In the genomic region with DNA sequence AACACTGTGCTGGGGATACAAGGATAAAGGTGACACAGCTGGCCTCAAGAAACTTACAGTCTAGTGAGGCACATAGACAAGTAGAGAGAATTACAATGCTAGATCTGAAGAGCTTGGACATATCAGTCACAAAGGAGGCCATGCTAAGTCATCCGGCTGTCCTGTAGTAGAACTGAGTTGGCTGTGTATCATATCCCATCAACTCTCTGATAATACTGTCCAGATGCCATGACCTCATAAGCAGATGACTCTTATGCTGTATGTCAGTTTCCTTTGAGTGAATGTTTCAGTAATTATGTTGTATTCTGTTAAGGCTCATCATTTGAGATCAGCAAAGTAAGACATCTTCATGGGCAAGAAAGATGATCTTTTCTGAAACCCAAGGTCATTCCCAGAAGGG, we compare ENCODE assay signal across 24 cellular contexts.
DNase-seq lines count a peak whose midpoint lies in the region; ATAC-seq and TF ChIP-seq lines count a peak whose summit lies in the region.
"Had no signal": no experiment of that assay in that cellular context is flagged by ENCODE, and none has a peak within 500 bp of the region (broad histone marks: within the 10 kb centered on the region; RNA-seq: fewer than 3 reads in every experiment).

No MANE protein-coding gene starts in this region.

- no peak for DNase-seq in activated CD4-positive, alpha-beta T cell treated with anti-CD3 and anti-CD28 coated beads for 36 hours
- DNase-seq in activated CD4-positive, alpha-beta T cell treated with anti-CD3 and anti-CD28 coated beads for 4 hours = no peak
- DNase-seq in RPMI7951 (ENCODE audit: low read depth) (peak; percentile 50), fibroblast of mammary gland (ENCODE audit: low read depth) (peak; percentile 32), HuH-7 (ENCODE audit: low spot score) (no peak), mucosa of descending colon (no peak), HK-2 (ENCODE audit: unreplicated experiment) (no peak)
- DNase-seq: AML-193; CD4-positive, alpha-beta T cell; DMS79; EL; GDM1; KBM-7; MV-4-11; NCI-H1105; NCI-H146; NCI-H1930; NCI-H2107; NCI-H524; NCI-H748 treated with DMSO at 0.1 percent for 48 hours; SJCRH30 had no signal

- intact Hi-C loops in activated CD4-positive, alpha-beta T cell treated with anti-CD3 and anti-CD28 coated beads for 36 hours (cut with DNase I, micrococcal nuclease) = loop anchor here (5.0 to 10.0 kb wide), 2 partner anchors 37 to 479 kb away; no protein-coding TSS in a partner anchor
- intact Hi-C loops in mucosa of descending colon (cut with DNase I, micrococcal nuclease) = loop anchor here in 1 of 2 donors (5.0 kb wide), 1 partner anchor 82 kb away; no protein-coding TSS in a partner anchor

- H3K9me3 Mint-ChIP-seq in activated CD4-positive, alpha-beta T cell treated with anti-CD3 and anti-CD28 coated beads for 36 hours (ENCODE audit: low read depth) = no peaks in the 10 kb centered on the region
- H3K9me3 Mint-ChIP-seq: CD4-positive, alpha-beta T cell had no signal

- POLR2A ChIA-PET in activated CD4-positive, alpha-beta T cell treated with anti-CD3 and anti-CD28 coated beads for 36 hours (lab: Charles Lee) = no interaction called here

- CTCF ChIA-PET in activated CD4-positive, alpha-beta T cell treated with anti-CD3 and anti-CD28 coated beads for 36 hours (lab: Charles Lee) = no interaction called here

- H3K4me3 Mint-ChIP-seq in activated CD4-positive, alpha-beta T cell treated with anti-CD3 and anti-CD28 coated beads for 36 hours = no peak overlapping the region
- H3K4me3 Mint-ChIP-seq: CD4-positive, alpha-beta T cell had no signal

- H3K4me3 ChIP-seq in fibroblast of mammary gland (ENCODE audit: control insufficient read depth, low read depth, low read length) = no peak overlapping the region
- no peak overlapping the region for H3K4me3 ChIP-seq in mucosa of descending colon
- H3K4me3 ChIP-seq: BLaER1 treated with 17β-estradiol and CSF1 and Interleukin-3, amounts not matched to agents 10 nM and 100 nM; GM12878; SJCRH30 had no signal

- H3K9me3 ChIP-seq in mucosa of descending colon = no peaks in the 10 kb centered on the region
- H3K9me3 ChIP-seq: BLaER1 treated with 17β-estradiol and CSF1 and Interleukin-3, amounts not matched to agents 10 nM and 100 nM; SJCRH30 had no signal

- H3K36me3 ChIP-seq in mucosa of descending colon (ENCODE audit: low read depth) = no peaks in the 10 kb centered on the region
- H3K36me3 ChIP-seq: BLaER1 treated with 17β-estradiol and CSF1 and Interleukin-3, amounts not matched to agents 10 nM and 100 nM; SJCRH30 had no signal

- H3K27me3 Mint-ChIP-seq in activated CD4-positive, alpha-beta T cell treated with anti-CD3 and anti-CD28 coated beads for 36 hours = no peaks in the 10 kb centered on the region
- H3K27me3 Mint-ChIP-seq: CD4-positive, alpha-beta T cell had no signal

- peak; percentile 44 for ATAC-seq in activated CD4-positive, alpha-beta T cell treated with anti-CD3 and anti-CD28 coated beads for 36 hours
- no peak for ATAC-seq in mucosa of descending colon
- ATAC-seq: GM12878, Right ventricle myocardium inferior had no signal

- TF ChIP-seq CTCF in fibroblast of mammary gland (conservative IDR thresholded peaks at IDR 0.05; ENCODE audit: control insufficient read depth, insufficient read depth, low read depth, low read length) (no peak), mucosa of descending colon (IDR thresholded peaks at IDR 0.05) (no peak)

- H3K27ac Mint-ChIP-seq in activated CD4-positive, alpha-beta T cell treated with anti-CD3 and anti-CD28 coated beads for 36 hours = no peak overlapping the region
- H3K27ac Mint-ChIP-seq: CD4-positive, alpha-beta T cell had no signal

- H3K4me1 ChIP-seq in mucosa of descending colon (ENCODE audit: low read depth) = no peaks in the 10 kb centered on the region
- H3K4me1 ChIP-seq: SJCRH30 had no signal

- H3K4me1 Mint-ChIP-seq in activated CD4-positive, alpha-beta T cell treated with anti-CD3 and anti-CD28 coated beads for 36 hours = peaks cover 12% of the 10 kb centered on the region

- H3K36me3 Mint-ChIP-seq in activated CD4-positive, alpha-beta T cell treated with anti-CD3 and anti-CD28 coated beads for 36 hours (ENCODE audit: low read depth) = no peaks in the 10 kb centered on the region

Comparison
In these comparisons a context has a peak if more than half of its experiments do, and no peak if none do; other contexts are left out.
1. DNase-seq: peak in RPMI7951 (single experiment) and fibroblast of mammary gland (single experiment); none in activated CD4-positive, alpha-beta T cell treated with anti-CD3 and anti-CD28 coated beads for 36 hours (single experiment), activated CD4-positive, alpha-beta T cell treated with anti-CD3 and anti-CD28 coated beads for 4 hours (0 of 2), HuH-7 (single experiment), mucosa of descending colon (0 of 3) and HK-2 (single experiment).